ENCODE assay signal across 22 cellular contexts in genomic region chrX:117788339-117788738, GRCh38.
DNase-seq lines count a peak whose midpoint lies in the region; ATAC-seq, FAIRE-seq and TF ChIP-seq lines count a peak whose summit lies in the region.
"Had no signal": no experiment of that assay in that cellular context is flagged by ENCODE, and none has a peak within 500 bp of the region (broad histone marks: within the 10 kb centered on the region; RNA-seq: fewer than 3 reads in every experiment).

No MANE protein-coding gene starts in this region.

- H3K4me2 ChIP-seq in SK-N-SH (no peak overlapping the region), astrocyte (ENCODE audit: low read length) (no peak overlapping the region)
- H3K4me2 ChIP-seq: A549, BLaER1 had no signal

- peak in 1 of 2 experiments; percentile 93; a peak in 2 of 4 replicates for TF ChIP-seq EP300 in SK-N-SH (IDR thresholded peaks at IDR 0.05; ENCODE audit: borderline replicate concordance in 1 of 2, low read depth in 1 of 2, low read length in 1 of 2)

- H3K36me3 Mint-ChIP-seq in astrocyte (ENCODE audit: low read depth, unreplicated experiment), result no peaks in the 10 kb centered on the region
- H3K36me3 Mint-ChIP-seq: CD14-positive monocyte; CD4-positive, alpha-beta memory T cell; CD4-positive, CD25-positive, alpha-beta regulatory T cell; CD8-positive, alpha-beta memory T cell had no signal

- H3K4me1 Mint-ChIP-seq in astrocyte (ENCODE audit: low read depth, unreplicated experiment), result no peaks in the 10 kb centered on the region
- H3K4me1 Mint-ChIP-seq: B cell; CD14-positive monocyte; CD4-positive, alpha-beta memory T cell; CD4-positive, CD25-positive, alpha-beta regulatory T cell; CD8-positive, alpha-beta memory T cell had no signal

- TF ChIP-seq RAD21 in SK-N-SH (IDR thresholded peaks at IDR 0.05; ENCODE audit: low read length), result peak; percentile 19; the same call in 1 of the 2 replicates

- peak; percentile 80 for FAIRE-seq in astrocyte (lab: Jason Lieb, UNC)
- FAIRE-seq: G401.6, GM12891 had no signal

- H3K9me3 Mint-ChIP-seq in astrocyte (ENCODE audit: unreplicated experiment), result no peaks in the 10 kb centered on the region

- CTCF ChIA-PET in SK-N-SH (lab: Yijun Ruan, JAX), result no interaction called here

- H3K27me3 ChIP-seq in BE2C (no peaks in the 10 kb centered on the region), SK-N-SH (ENCODE audit: insufficient read depth) (no peaks in the 10 kb centered on the region), astrocyte (ENCODE audit: insufficient read depth, low read length) (no peaks in the 10 kb centered on the region)
- H3K27me3 ChIP-seq: BLaER1 had no signal

- H2AFZ ChIP-seq in SK-N-SH (ENCODE audit: low read depth) (no peak overlapping the region), astrocyte (ENCODE audit: low read depth, low read length) (no peak overlapping the region)

- H3K27ac ChIP-seq in SK-N-SH (ENCODE audit: low read depth in 2 of 2, low read length in 1 of 2), result peak overlapping the region in 1 of 2 experiments; percentile 74; a peak in 2 of 4 replicates
- no peak overlapping the region for H3K27ac ChIP-seq in astrocyte (ENCODE audit: low read depth, low read length)
- H3K27ac ChIP-seq: 22Rv1, A549, BLaER1 had no signal

- H4K20me1 ChIP-seq in SK-N-SH (ENCODE audit: insufficient read depth) (no peaks in the 10 kb centered on the region), astrocyte (ENCODE audit: insufficient read depth, low read length) (no peaks in the 10 kb centered on the region)
- H4K20me1 ChIP-seq: BLaER1 had no signal

- POLR2A ChIA-PET in SK-N-SH (lab: Yijun Ruan, JAX), result no interaction called here

- no peaks in the 10 kb centered on the region for H3K27me3 Mint-ChIP-seq in astrocyte (ENCODE audit: low read depth, unreplicated experiment)
- H3K27me3 Mint-ChIP-seq: B cell; CD4-positive, alpha-beta memory T cell; CD4-positive, CD25-positive, alpha-beta regulatory T cell; CD8-positive, alpha-beta memory T cell had no signal

- H3K36me3 ChIP-seq in BE2C (no peaks in the 10 kb centered on the region), SK-N-SH (replicated peaks in 1 of 2; ENCODE audit: control insufficient read depth in 1 of 2, insufficient read depth in 2 of 2, low read length in 1 of 2) (no peaks in the 10 kb centered on the region), astrocyte (ENCODE audit: insufficient read depth, low read length) (no peaks in the 10 kb centered on the region)
- H3K36me3 ChIP-seq: BLaER1 had no signal

- H3K79me2 ChIP-seq in SK-N-SH (ENCODE audit: insufficient read depth), result no peaks in the 10 kb centered on the region
- no peaks in the 10 kb centered on the region for H3K79me2 ChIP-seq in astrocyte (ENCODE audit: insufficient read depth, low read length)

- H3K4me1 ChIP-seq in BE2C, result peaks cover 15% of the 10 kb centered on the region
- H3K4me1 ChIP-seq in SK-N-SH (ENCODE audit: control insufficient read depth in 1 of 2, insufficient read depth in 2 of 2, low read depth in 1 of 2, low read length in 1 of 2), result no peaks in the 10 kb centered on the region; a peak in 2 of 4 replicates
- no peaks in the 10 kb centered on the region for H3K4me1 ChIP-seq in astrocyte (ENCODE audit: insufficient read depth, low read length)
- H3K4me1 ChIP-seq: A549, BLaER1 had no signal

- WGBS in SK-N-SH (ENCODE audit: low lambda C conversion rate), result 3% methylated on average over 2 of the region's 2 CpGs

- no peak overlapping the region for H3K27ac Mint-ChIP-seq in astrocyte (ENCODE audit: unreplicated experiment)
- H3K27ac Mint-ChIP-seq: B cell; CD14-positive monocyte; CD4-positive, alpha-beta memory T cell; CD4-positive, CD25-positive, alpha-beta regulatory T cell; CD8-positive, alpha-beta memory T cell had no signal

- no peak for TF ChIP-seq CTCF in BE2C (IDR thresholded peaks at IDR 0.05; ENCODE audit: low read depth, low read length)
- TF ChIP-seq CTCF in SK-N-SH (IDR thresholded peaks at IDR 0.05), result no peak
- no peak for TF ChIP-seq CTCF in astrocyte (IDR thresholded peaks at IDR 0.05; ENCODE audit: insufficient read depth, low read depth, low read length)

- ATAC-seq in GM18519 (IDR thresholded peaks at IDR 0.05; ENCODE audit: low FRiP score, unreplicated experiment), result no peak
- ATAC-seq: A549 had no signal

- H3K4me3 ChIP-seq in BE2C (ENCODE audit: low read depth, low read length) (peak overlapping the region; percentile 43), SK-N-SH (ENCODE audit: low read depth in 2 of 2, low read length in 1 of 2) (no peak overlapping the region), astrocyte (ENCODE audit: insufficient read depth, low read depth, low read length) (no peak overlapping the region)
- H3K4me3 ChIP-seq: A549, BLaER1 had no signal

- DNase-seq in BE2C (peak; percentile 51), SK-N-SH (peak; percentile 46), astrocyte (ENCODE audit: low read depth) (no peak), DMS153 treated with DMSO at 0.1 percent for 48 hours (lab: John Stamatoyannopoulos, UW; ENCODE audit: unreplicated experiment) (no peak)
- DNase-seq: AML-193; C1 segment of cervical spinal cord; CD4-positive, alpha-beta memory T cell; CD4-positive, CD25-positive, alpha-beta regulatory T cell; CD8-positive, alpha-beta memory T cell; COR-L47; DMS 273 treated with DMSO at 0.1 percent for 48 hours; DMS153; DMS79 treated with DMSO at 0.1 percent for 48 hours; GF-D8 had no signal

- H3K9ac ChIP-seq in SK-N-SH (no peak overlapping the region), astrocyte (ENCODE audit: low read length) (no peak overlapping the region)
- H3K9ac ChIP-seq: BLaER1 had no signal

- H3F3A ChIP-seq in SK-N-SH (replicated peaks; ENCODE audit: insufficient read depth), result no peaks in the 10 kb centered on the region

- H3K9me3 ChIP-seq in BE2C (no peaks in the 10 kb centered on the region), SK-N-SH (no peaks in the 10 kb centered on the region), astrocyte (ENCODE audit: insufficient read depth, low read depth, low read length) (no peaks in the 10 kb centered on the region)
- H3K9me3 ChIP-seq: A549, BLaER1 had no signal

- H3K9me2 ChIP-seq in SK-N-SH, result no peaks in the 10 kb centered on the region

- H3K4me3 Mint-ChIP-seq in astrocyte (ENCODE audit: unreplicated experiment), result no peak overlapping the region
- H3K4me3 Mint-ChIP-seq: B cell; CD14-positive monocyte; CD4-positive, alpha-beta memory T cell; CD4-positive, CD25-positive, alpha-beta regulatory T cell; CD8-positive, alpha-beta memory T cell had no signal

TF ChIP-seq in SK-N-SH, 30 proteins besides CTCF, POLR2A, EP300 and RAD21 (continues in another document):
- TF ChIP-seq RCOR1 (IDR thresholded peaks at IDR 0.05; ENCODE audit: low read length), result peak; percentile 87
- no peak for TF ChIP-seq FOXM1 (IDR thresholded peaks at IDR 0.05; ENCODE audit: low read depth)
- TF ChIP-seq TEAD4 (IDR thresholded peaks at IDR 0.05; ENCODE audit: borderline replicate concordance, insufficient read depth), result no peak
- TF ChIP-seq MXI1 (IDR thresholded peaks at IDR 0.05; ENCODE audit: low read depth, low read length), result peak; percentile 63; the same call in 1 of the 2 replicates
- TF ChIP-seq GATA2 (CRISPR knock-in tag; IDR thresholded peaks at IDR 0.05), result peak; percentile 93
- peak; percentile 46; the same call in 1 of the 2 replicates for TF ChIP-seq TCF12 (IDR thresholded peaks at IDR 0.05)
- TF ChIP-seq MAX (IDR thresholded peaks at IDR 0.05; ENCODE audit: low read depth), result no peak
- TF ChIP-seq CHD2 (IDR thresholded peaks at IDR 0.05; ENCODE audit: low read length, partially characterized antibody), result peak; percentile 59
- TF ChIP-seq USF2 (IDR thresholded peaks at IDR 0.05; ENCODE audit: borderline replicate concordance, low read depth, low read length), result no peak
- no peak for TF ChIP-seq JUND (IDR thresholded peaks at IDR 0.05)
- TF ChIP-seq IRF3 (IDR thresholded peaks at IDR 0.05; ENCODE audit: low read depth, low read length), result no peak
- no peak for TF ChIP-seq SMC3 (IDR thresholded peaks at IDR 0.05; ENCODE audit: low read depth, low read length)
- TF ChIP-seq ZBTB33 (IDR thresholded peaks at IDR 0.05; ENCODE audit: borderline replicate concordance, low read depth), result no peak
- peak; percentile 61; the same call in 1 of the 2 replicates for TF ChIP-seq FOXJ3 (CRISPR knock-in tag; IDR thresholded peaks at IDR 0.05)
- 0 out of 2 replicates have a peak, but pooled peaks have one; percentile 37 for TF ChIP-seq POLR2AphosphoS5 (IDR thresholded peaks at IDR 0.05; ENCODE audit: low read depth, low read length)

Comparison
In these comparisons a context has a peak if more than half of its experiments do, and no peak if none do; other contexts are left out.
1. DNase-seq: peak in BE2C (single experiment) and SK-N-SH (single experiment); none in astrocyte (single experiment) and DMS153 treated with DMSO at 0.1 percent for 48 hours (single experiment).